Comparison of ENCODE assay signal across 23 cellular contexts in genomic region chr1:214983126-214983869, GRCh38.
DNase-seq lines count a peak whose midpoint lies in the region; ATAC-seq, FAIRE-seq and TF ChIP-seq lines count a peak whose summit lies in the region.
"Had no signal": no experiment of that assay in that cellular context is flagged by ENCODE, and none has a peak within 500 bp of the region (broad histone marks: within the 10 kb centered on the region; RNA-seq: fewer than 3 reads in every experiment).

No MANE protein-coding gene starts in this region.

- POLR2A ChIA-PET in HepG2 (lab: Yijun Ruan, JAX) = no interaction called here

- CTCF ChIA-PET in HepG2 (lab: Yijun Ruan, JAX; ENCODE audit: low intra/inter-chr PET ratio, low total read pairs) = no interaction called here

- TF ChIP-seq EP300 in HepG2 (IDR thresholded peaks at IDR 0.05; ENCODE audit: low read depth in 2 of 2, low read length in 2 of 2) (no peak), HepG2 (CRISPR knock-in tag; IDR thresholded peaks at IDR 0.05; ENCODE audit: borderline replicate concordance) (no peak)

- no TSS peak for BruUV-seq in HepG2 (replicated peaks; lab: Mats Ljungman, UMichigan)

- intact Hi-C loops in HepG2 (cut with micrococcal nuclease; ENCODE audit: unreplicated experiment) = no loop called here

- no peak overlapping the region for H2AFZ ChIP-seq in HepG2 (ENCODE audit: low read length)

- ATAC-seq in HepG2 = no peak
- no peak for ATAC-seq in HG03097 (IDR thresholded peaks at IDR 0.05; ENCODE audit: low FRiP score, unreplicated experiment)
- ATAC-seq in HG03469 (IDR thresholded peaks at IDR 0.05; ENCODE audit: unreplicated experiment) = no peak
- ATAC-seq: activated CD4-positive, alpha-beta T cell treated with anti-CD3 and anti-CD28 coated beads for 36 hours; activated naive CD8-positive, alpha-beta T cell treated with anti-CD3 and anti-CD28 coated beads, Interleukin-2, amount 50 U/mL, for 24 hours; activated T-helper 17 cell treated with anti-CD3 and anti-CD28 coated beads, Interleukin-2, amount 50 U/mL, for 72 hours; HCT116; left cardiac atrium; naive thymus-derived CD8-positive, alpha-beta T cell; pancreas; sciatic nerve; stimulated activated effector memory CD8-positive, alpha-beta T cell treated with anti-CD3 and anti-CD28 coated beads, Interleukin-12 subunit alpha, Interleukin-12 subunit beta, amount 100 ng/mL, for 72 hours had no signal

- TF ChIP-seq CTCF in AG10803 (conservative IDR thresholded peaks at IDR 0.05; ENCODE audit: low read length) (no peak), HepG2 (CRISPR knock-in tag; IDR thresholded peaks at IDR 0.05) (no peak)

- TF ChIP-seq RAD21 in HepG2 (CRISPR knock-in tag; IDR thresholded peaks at IDR 0.05) = no peak

- no peak overlapping the region for H3K27ac ChIP-seq in HepG2 (ENCODE audit: extremely low read length, insufficient read depth, low read length)
- H3K27ac ChIP-seq: pancreas had no signal

- no peaks in the 10 kb centered on the region for H3K4me1 ChIP-seq in HepG2 (ENCODE audit: insufficient read depth, low read length)
- H3K4me1 ChIP-seq: pancreas had no signal

- peak; percentile 45 for DNase-seq in AG10803 (ENCODE audit: low read depth)
- DNase-seq in LHCN-M2 (ENCODE audit: low read depth) = peak; percentile 57
- peak; percentile 60 for DNase-seq in astrocyte of the hippocampus (ENCODE audit: low read depth, low spot score)
- DNase-seq in glomerular visceral epithelial cell (ENCODE audit: extremely low spot score) = peak; percentile 12
- no peak for DNase-seq in activated T-cell treated with anti-CD3 and anti-CD28 coated beads, Interleukin-2, amount 50 U/mL, for 48 hours
- no peak for DNase-seq in HepG2 (ENCODE audit: low spot score)
- DNase-seq: activated CD4-positive, alpha-beta T cell treated with anti-CD3 and anti-CD28 coated beads for 36 hours; activated naive CD8-positive, alpha-beta T cell treated with anti-CD3 and anti-CD28 coated beads, Interleukin-2, amount 50 U/mL, for 24 hours; CD4-positive, CD25-positive, alpha-beta regulatory T cell; central memory CD4-positive, alpha-beta T cell; left cardiac atrium; mesenchymal stem cell; naive thymus-derived CD8-positive, alpha-beta T cell; NCI-H1417; NCI-H524 treated with DMSO at 0.1 percent for 48 hours; pancreas had no signal

- 26% methylated on average over 3 of the region's 3 CpGs for WGBS in HepG2 (ENCODE audit: low lambda C conversion rate)

- H3K79me2 ChIP-seq in HepG2 (ENCODE audit: insufficient read depth, low read length) = no peaks in the 10 kb centered on the region

- H3K4me2 ChIP-seq in HepG2 (ENCODE audit: low read depth, low read length) = no peak overlapping the region

- no peak overlapping the region for H3K9ac ChIP-seq in HepG2 (ENCODE audit: insufficient read depth, low read depth, low read length)

- no peak for TF ChIP-seq POLR2A in HepG2 (IDR thresholded peaks at IDR 0.05; ENCODE audit: insufficient read depth in 1 of 2, low read depth in 2 of 2, low read length in 2 of 2)

- no peaks in the 10 kb centered on the region for H4K20me1 ChIP-seq in HepG2 (ENCODE audit: insufficient read depth, low read length)

- H3K9me3 ChIP-seq in HepG2 (ENCODE audit: low read length) = no peaks in the 10 kb centered on the region
- H3K9me3 ChIP-seq: pancreas had no signal

- H3K4me3 ChIP-seq in AG10803 (ENCODE audit: low read length) = no peak overlapping the region
- no peak overlapping the region for H3K4me3 ChIP-seq in HepG2 (replicated peaks in 1 of 3; ENCODE audit: insufficient read depth in 1 of 3, low read depth in 2 of 3, low read length in 3 of 3)
- H3K4me3 ChIP-seq: pancreas had no signal

- no peaks in the 10 kb centered on the region; a peak in 1 of 5 replicates for H3K27me3 ChIP-seq in HepG2 (ENCODE audit: control insufficient read depth in 1 of 2, insufficient read depth in 2 of 2, low read length in 2 of 2)
- H3K27me3 ChIP-seq: pancreas had no signal

- no peak for FAIRE-seq in HepG2 (lab: Jason Lieb, UNC)
- FAIRE-seq: GM12892, pancreas had no signal

- in situ Hi-C loops in HepG2 (cut with HindIII; ENCODE audit: extremely low pct_ligation_motif_present, low pct_unique_long_range_greater_than_20kb) = no loop called here

- no peaks in the 10 kb centered on the region for H3K36me3 ChIP-seq in HepG2 (replicated peaks in 1 of 2; ENCODE audit: control insufficient read depth in 1 of 2, insufficient read depth in 2 of 2, low read length in 2 of 2)
- H3K36me3 ChIP-seq: pancreas had no signal

TF ChIP-seq in HepG2, 621 proteins besides CTCF, POLR2A, EP300 and RAD21:
- no peak for TF ChIP-seq CEBPZ (IDR thresholded peaks at IDR 0.05; ENCODE audit: low read length)
- TF ChIP-seq CERS6 (CRISPR knock-in tag; IDR thresholded peaks at IDR 0.05) = no peak
- no peak for TF ChIP-seq PPARG (CRISPR knock-in tag; conservative IDR thresholded peaks at IDR 0.05)
- no peak for TF ChIP-seq ZFP37 (CRISPR knock-in tag; IDR thresholded peaks at IDR 0.05; ENCODE audit: borderline replicate concordance)
- TF ChIP-seq ASH2L (IDR thresholded peaks at IDR 0.05; ENCODE audit: insufficient read length, low read depth, low read length) = no peak
- TF ChIP-seq HDAC6 (IDR thresholded peaks at IDR 0.05; ENCODE audit: low read depth, low read length) = no peak
- no peak for TF ChIP-seq ZFX (CRISPR knock-in tag; IDR thresholded peaks at IDR 0.05; ENCODE audit: low read depth)
- no peak for TF ChIP-seq CREM (IDR thresholded peaks at IDR 0.05)
- TF ChIP-seq CREM (CRISPR knock-in tag; IDR thresholded peaks at IDR 0.05) = no peak
- no peak for TF ChIP-seq THAP7 (CRISPR knock-in tag; IDR thresholded peaks at IDR 0.05)
- TF ChIP-seq HNRNPLL (IDR thresholded peaks at IDR 0.05; ENCODE audit: low read depth, low read length, poor library complexity, severe bottlenecking) = no peak
- no peak for TF ChIP-seq ZNF256 (CRISPR knock-in tag; conservative IDR thresholded peaks at IDR 0.05)
- no peak for TF ChIP-seq ZNF337 (CRISPR knock-in tag; IDR thresholded peaks at IDR 0.05; ENCODE audit: borderline replicate concordance, low read depth)
- TF ChIP-seq NFE2L1 (CRISPR knock-in tag; IDR thresholded peaks at IDR 0.05; ENCODE audit: borderline replicate concordance) = no peak
- no peak for TF ChIP-seq ZNF263 (CRISPR knock-in tag; IDR thresholded peaks at IDR 0.05)
- TF ChIP-seq RORA (CRISPR knock-in tag; IDR thresholded peaks at IDR 0.05) = no peak

Comparison
In these comparisons a context has a peak if more than half of its experiments do, and no peak if none do; other contexts are left out.
1. DNase-seq: peak in AG10803 (single experiment), LHCN-M2 (single experiment), astrocyte of the hippocampus (single experiment) and glomerular visceral epithelial cell (single experiment); none in activated T-cell treated with anti-CD3 and anti-CD28 coated beads, Interleukin-2, amount 50 U/mL, for 48 hours (0 of 2) and HepG2 (single experiment).